ENCODE assay signal across 17 cellular contexts in genomic region chr4:172707622-172708021, GRCh38.
A peak's percentile ranks its signal among the peaks of the same experiment; 100 is the strongest.
DNase-seq lines count a peak whose midpoint lies in the region; ATAC-seq lines count a peak whose summit lies in the region.
"Had no signal": no experiment of that assay in that cellular context is flagged by ENCODE, and none has a peak within 500 bp of the region (broad histone marks: within the 10 kb centered on the region; RNA-seq: fewer than 3 reads in every experiment).

No MANE protein-coding gene starts in this region.

- ATAC-seq in HG02642 (IDR thresholded peaks at IDR 0.05; ENCODE audit: poor library complexity, unreplicated experiment): no peak
- ATAC-seq in GM19452 (IDR thresholded peaks at IDR 0.05; ENCODE audit: unreplicated experiment): no peak
- ATAC-seq: activated CD4-positive, CD25-positive, alpha-beta regulatory T cell treated with anti-CD3 and anti-CD28 coated beads, Interleukin-2, amount 50 U/mL, for 24 hours; stimulated activated naive CD8-positive, alpha-beta T cell treated with anti-CD3 and anti-CD28 coated beads, Interleukin-15, Interleukin-2, amounts not matched to agents 100 U/mL and 50 U/mL, for 24 hours had no signal

- DNase-seq in DMS53 treated with DMSO at 0.1 percent for 48 hours (lab: John Stamatoyannopoulos, UW; ENCODE audit: unreplicated experiment) (peak; percentile 29), NCI-H1105 (lab: John Stamatoyannopoulos, UW) (peak; percentile 86), NCI-H69 (lab: John Stamatoyannopoulos, UW) (peak; percentile 24), iPS DF 4.7 (ENCODE audit: extremely low read depth, low spot score) (peak; percentile 19), COLO829 (ENCODE audit: low spot score) (no peak), ecto neural progenitor cell (ENCODE audit: low spot score) (no peak)
- DNase-seq: activated CD4-positive, alpha-beta memory T cell treated with anti-CD3 and anti-CD28 coated beads for 36 hours; activated naive CD8-positive, alpha-beta T cell treated with anti-CD3 and anti-CD28 coated beads, Interleukin-2, amount 10 ng/mL, durations not matched to agents 7 days and 5 days; central memory CD4-positive, alpha-beta T cell; dermis blood vessel endothelial cell; mammary epithelial cell; SHP77 treated with DMSO at 0.1 percent for 48 hours; sigmoid colon; stimulated activated naive CD8-positive, alpha-beta T cell treated with anti-CD3 and anti-CD28 coated beads, Interleukin-15, Interleukin-2, amounts not matched to agents 100 U/mL and 50 U/mL, for 24 hours had no signal

Comparison
In these comparisons a context has a peak if more than half of its experiments do, and no peak if none do; other contexts are left out.
1. DNase-seq: peak in DMS53 treated with DMSO at 0.1 percent for 48 hours (single experiment), NCI-H1105 (single experiment), NCI-H69 (single experiment) and iPS DF 4.7 (single experiment); none in COLO829 (single experiment) and ecto neural progenitor cell (single experiment).